Comparison of ENCODE assay signal across 1 cellular context in genomic region chr17:40059729-40060475, GRCh38.
TF ChIP-seq lines count a peak whose summit lies in the region.

No MANE protein-coding gene starts in this region.

TF ChIP-seq in GM23338, 12 proteins besides CTCF, POLR2A, EP300 and RAD21 (continued from another document):
- TF ChIP-seq REST (IDR thresholded peaks at IDR 0.05; ENCODE audit: unreplicated experiment) (no peak), EZH2 (IDR thresholded peaks at IDR 0.05; ENCODE audit: low read depth, unreplicated experiment) (no peak), EZH2phosphoT487 (IDR thresholded peaks at IDR 0.05; ENCODE audit: unreplicated experiment) (no peak), CREB1 (CRISPR knock-in tag; IDR thresholded peaks at IDR 0.05; ENCODE audit: low read depth) (no peak), ETS1 (IDR thresholded peaks at IDR 0.05) (no peak), ZNF462 (CRISPR knock-in tag; IDR thresholded peaks at IDR 0.05) (no peak)
TF ChIP-seq in GM23338: peak in this region for 0.
